In the genomic region with DNA sequence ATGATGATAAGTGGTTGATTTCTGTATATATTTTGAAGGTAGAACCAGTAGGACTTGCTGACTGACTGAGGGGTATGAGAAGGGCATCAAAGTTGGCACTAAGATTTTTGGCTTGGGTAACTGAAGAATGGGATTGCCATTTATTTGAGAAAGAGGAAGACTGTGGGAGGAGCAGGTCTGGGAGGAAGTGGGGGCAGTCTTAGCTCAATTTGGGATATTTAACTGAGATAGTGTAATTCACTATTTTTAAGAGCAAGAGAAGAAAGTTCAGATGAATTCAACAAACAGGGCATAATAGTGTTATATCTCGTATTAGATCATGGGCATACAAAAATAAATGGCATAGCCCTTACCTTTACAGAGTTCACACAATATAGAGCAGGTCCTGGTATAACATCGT, we compare ENCODE assay signal across 14 cellular contexts. TPM values are rescaled to one million over a fixed set of nuclear protein-coding genes. Genes with fewer than 3 reads are reported as not detected.
DNase-seq lines count a peak whose midpoint lies in the region; ATAC-seq, FAIRE-seq and TF ChIP-seq lines count a peak whose summit lies in the region.
"Had no signal": no experiment of that assay in that cellular context is flagged by ENCODE, and none has a peak within 500 bp of the region (broad histone marks: within the 10 kb centered on the region; RNA-seq: fewer than 3 reads in every experiment).

No MANE protein-coding gene starts in this region.

- H4K20me1 ChIP-seq in DND-41 (ENCODE audit: insufficient read depth, low read length) (peaks cover 24% of the 10 kb centered on the region; the same call in 1 of the 2 replicates), keratinocyte (ENCODE audit: control insufficient read depth, extremely low read depth, insufficient read depth, low read length) (no peaks in the 10 kb centered on the region)

- H3K36me3 Mint-ChIP-seq in activated T-helper 17 cell treated with anti-CD3 and anti-CD28 coated beads, Interleukin-2, amount 50 U/mL, for 72 hours (ENCODE audit: low read depth), result peaks cover 35% of the 10 kb centered on the region
- H3K36me3 Mint-ChIP-seq: CD4-positive, alpha-beta memory T cell had no signal

- H3K9me3 ChIP-seq in DND-41 (ENCODE audit: insufficient read depth, low read length, severe bottlenecking) (no peaks in the 10 kb centered on the region), WERI-Rb-1 (ENCODE audit: severe bottlenecking) (no peaks in the 10 kb centered on the region), keratinocyte (ENCODE audit: control insufficient read depth, low read depth, low read length) (no peaks in the 10 kb centered on the region)
- H3K9me3 ChIP-seq: ascending aorta, prostate gland had no signal

- H3K27me3 ChIP-seq in DND-41 (ENCODE audit: insufficient read depth, low read length, poor library complexity) (no peaks in the 10 kb centered on the region), WERI-Rb-1 (ENCODE audit: insufficient read depth, low read depth, severe bottlenecking) (no peaks in the 10 kb centered on the region), keratinocyte (ENCODE audit: control insufficient read depth, extremely low read depth, insufficient read depth, low read length) (no peaks in the 10 kb centered on the region)
- H3K27me3 ChIP-seq: ascending aorta had no signal

- peak overlapping the region; percentile 79 to 91 for H3K4me3 ChIP-seq in DND-41 (ENCODE audit: low read depth in 1 of 2, low read length in 2 of 2)
- H3K4me3 ChIP-seq in Jurkat, Clone E6-1 (ENCODE audit: low read length), result peak overlapping the region; percentile 98
- peak overlapping the region; percentile 75 for H3K4me3 ChIP-seq in WERI-Rb-1 (ENCODE audit: low read depth, low read length)
- H3K4me3 ChIP-seq in keratinocyte (ENCODE audit: control insufficient read depth in 2 of 3, extremely low read depth in 1 of 3, insufficient read depth in 2 of 3, low read depth in 1 of 3, low read length in 3 of 3), result peak overlapping the region in 2 of 3 experiments; percentile 77 to 90
- H3K4me3 ChIP-seq: ascending aorta, prostate gland had no signal

- DNase-seq in DND-41 (no peak), WERI-Rb-1 (no peak), keratinocyte (ENCODE audit: low read depth, low spot score) (no peak), iPS-NIHi11 (ENCODE audit: low spot score) (no peak), inferior parietal cortex (ENCODE audit: extremely low spot score) (no peak)
- no peak for DNase-seq in Jurkat, Clone E6-1 (ENCODE audit: low read depth, low spot score)
- DNase-seq: CD4-positive, alpha-beta memory T cell; hypothalamus; stimulated activated CD4-positive, alpha-beta T cell treated with anti-CD3 and anti-CD28 coated beads, Interleukin-2, amount 100 ng/mL, for 48 hours; stimulated activated naive CD4-positive, alpha-beta T cell had no signal

- peaks cover 68% of the 10 kb centered on the region for H3K79me2 ChIP-seq in DND-41 (ENCODE audit: insufficient read depth, low read length)
- peaks cover 38% of the 10 kb centered on the region for H3K79me2 ChIP-seq in keratinocyte (ENCODE audit: control insufficient read depth, insufficient read depth, low read length)

- H3K4me1 ChIP-seq in DND-41 (ENCODE audit: insufficient read depth, low read length) (peaks cover 48% of the 10 kb centered on the region), keratinocyte (ENCODE audit: control insufficient read depth, extremely low read depth, insufficient read depth, low read length) (peaks cover 20% of the 10 kb centered on the region)
- H3K4me1 ChIP-seq: prostate gland had no signal

- no peak for TF ChIP-seq CTCF in DND-41 (IDR thresholded peaks at IDR 0.05; ENCODE audit: borderline replicate concordance, extremely low read depth, low read length, poor library complexity, severe bottlenecking)
- no peak for TF ChIP-seq CTCF in WERI-Rb-1 (IDR thresholded peaks at IDR 0.05; ENCODE audit: low read depth, low read length)
- TF ChIP-seq CTCF in keratinocyte (optimal IDR thresholded peaks at IDR 0.05 in 1 of 3, IDR thresholded peaks at IDR 0.05 in 1 of 3, conservative IDR thresholded peaks at IDR 0.05 in 1 of 3; ENCODE audit: extremely low read depth in 1 of 3, insufficient read depth in 2 of 3, low read length in 3 of 3), result no peak

- no peaks in the 10 kb centered on the region for H3K9me3 Mint-ChIP-seq in activated T-helper 17 cell treated with anti-CD3 and anti-CD28 coated beads, Interleukin-2, amount 50 U/mL, for 72 hours
- H3K9me3 Mint-ChIP-seq: CD4-positive, alpha-beta memory T cell had no signal

- peak overlapping the region; percentile 81 for H3K9ac ChIP-seq in DND-41 (ENCODE audit: low read depth, low read length)
- no peak overlapping the region for H3K9ac ChIP-seq in keratinocyte (ENCODE audit: control insufficient read depth, extremely low read depth, insufficient read depth, low read length)

- H3K4me1 Mint-ChIP-seq in activated T-helper 17 cell treated with anti-CD3 and anti-CD28 coated beads, Interleukin-2, amount 50 U/mL, for 72 hours, result peaks cover 8% of the 10 kb centered on the region

- H2AFZ ChIP-seq in DND-41 (ENCODE audit: low read depth, low read length) (no peak overlapping the region), keratinocyte (ENCODE audit: control insufficient read depth, low read length) (no peak overlapping the region)

- peak overlapping the region; percentile 89 for H3K4me2 ChIP-seq in DND-41 (ENCODE audit: insufficient read depth, low read length)
- peak overlapping the region; percentile 93 for H3K4me2 ChIP-seq in keratinocyte (ENCODE audit: control insufficient read depth, extremely low read depth, insufficient read depth, low read depth, low read length)

- no peaks in the 10 kb centered on the region for H3K9me1 ChIP-seq in keratinocyte (ENCODE audit: control insufficient read depth, extremely low read depth, insufficient read depth, low read length)

- no peak for FAIRE-seq in keratinocyte (lab: Jason Lieb, UNC)

- dilution Hi-C loops in keratinocyte (cut with MboI; ENCODE audit: extremely low pct_ligation_motif_present, low sequenced_read_pairs), result no loop called here

- peak overlapping the region; percentile 95 for H3K27ac ChIP-seq in DND-41 (ENCODE audit: low read length)
- no peak overlapping the region for H3K27ac ChIP-seq in WERI-Rb-1
- H3K27ac ChIP-seq in keratinocyte (ENCODE audit: control insufficient read depth, insufficient read depth, low read length), result no peak overlapping the region
- H3K27ac ChIP-seq: ascending aorta, prostate gland had no signal

- H3K27ac Mint-ChIP-seq in activated T-helper 17 cell treated with anti-CD3 and anti-CD28 coated beads, Interleukin-2, amount 50 U/mL, for 72 hours, result no peak overlapping the region
- H3K27ac Mint-ChIP-seq: CD4-positive, alpha-beta memory T cell had no signal

- peaks cover 55% of the 10 kb centered on the region for H3K36me3 ChIP-seq in DND-41 (ENCODE audit: insufficient read depth, low read length)
- H3K36me3 ChIP-seq in WERI-Rb-1, result peaks cover 31% of the 10 kb centered on the region
- H3K36me3 ChIP-seq in keratinocyte (ENCODE audit: control insufficient read depth in 2 of 2, extremely low read depth in 1 of 2, insufficient read depth in 2 of 2, low read length in 2 of 2), result peaks cover 0 to 6% of the 10 kb centered on the region in 2 experiments
- H3K36me3 ChIP-seq: ascending aorta, prostate gland had no signal

- no peaks in the 10 kb centered on the region for H3K27me3 Mint-ChIP-seq in activated T-helper 17 cell treated with anti-CD3 and anti-CD28 coated beads, Interleukin-2, amount 50 U/mL, for 72 hours
- H3K27me3 Mint-ChIP-seq: CD4-positive, alpha-beta memory T cell had no signal

- no peak overlapping the region for H3K4me3 Mint-ChIP-seq in activated T-helper 17 cell treated with anti-CD3 and anti-CD28 coated beads, Interleukin-2, amount 50 U/mL, for 72 hours
- H3K4me3 Mint-ChIP-seq: CD4-positive, alpha-beta memory T cell had no signal

- ATAC-seq in DND-41 (ENCODE audit: insufficient read depth, low read depth) (no peak), HG03342 (IDR thresholded peaks at IDR 0.05; ENCODE audit: unreplicated experiment) (no peak)
- ATAC-seq in activated T-helper 17 cell treated with anti-CD3 and anti-CD28 coated beads, Interleukin-2, amount 50 U/mL, for 72 hours (replicated peaks), result no peak

RNA-seq across cellular contexts. Expression of a gene that starts 1.7 kb away (rescaled TPM):
- polyA plus RNA-seq in Jurkat, Clone E6-1 (2012; ENCODE audit: insufficient read depth, insufficient read length), result 138 TPM
- polyA plus RNA-seq in keratinocyte, result 3.3 to 19.7 TPM (median 9.3 TPM) in 3 replicates
- polyA plus RNA-seq in keratinocyte (2011; ENCODE audit: low read depth), result 1.1 TPM
- polyA plus RNA-seq in keratinocyte (2011; cell fraction: cytosol; rRNA removed), result 2.3 and 4.5 TPM in 2 replicates
- polyA plus RNA-seq in keratinocyte (2011; cell fraction: nucleus; rRNA removed), result 9.9 and 10.8 TPM in 2 replicates
- 0.27 and 8.8 TPM in 2 replicates for polyA plus RNA-seq in keratinocyte (2012; ENCODE audit: low replicate concordance)
- 1.7 to 11.2 TPM (median 9.2 TPM) in 3 replicates for polyA minus RNA-seq in keratinocyte
- polyA minus RNA-seq in keratinocyte (2011; cell fraction: cytosol; rRNA and poly(A)+ RNA removed), result 8.4 TPM
- 2.7 and 6.0 TPM in 2 replicates for polyA minus RNA-seq in keratinocyte (2011; cell fraction: nucleus; rRNA and poly(A)+ RNA removed)
- 10 to 100 TPM; 85.7 to 99.5 TPM for total RNA-seq in activated T-helper 17 cell treated with anti-CD3 and anti-CD28 coated beads, Interleukin-2, amount 50 U/mL, for 72 hours
- total RNA-seq: ascending aorta had no signal

RNA-seq across cellular contexts. Expression of a gene that starts 53.9 kb away (rescaled TPM):
- 4.5 TPM for polyA plus RNA-seq in Jurkat, Clone E6-1 (2012; ENCODE audit: insufficient read depth, insufficient read length)
- 0.05 to 0.30 TPM (median 0.13 TPM) in 3 replicates for polyA plus RNA-seq in keratinocyte
- polyA plus RNA-seq in keratinocyte (2011; ENCODE audit: low read depth), result 0.07 TPM
- polyA plus RNA-seq in keratinocyte (2011; cell fraction: cytosol; rRNA removed), result 0.04 and 0.12 TPM in 2 replicates
- polyA plus RNA-seq in keratinocyte (2011; cell fraction: nucleus; rRNA removed), result 0.15 and 0.72 TPM in 2 replicates
- polyA plus RNA-seq in keratinocyte (2012; ENCODE audit: low replicate concordance), result 0.02 and 0.24 TPM in 2 replicates
- polyA minus RNA-seq in keratinocyte, result 0.16 to 0.36 TPM (median 0.16 TPM) in 3 replicates
- polyA minus RNA-seq in keratinocyte (2011; cell fraction: cytosol; rRNA and poly(A)+ RNA removed), result not detected
- polyA minus RNA-seq in keratinocyte (2011; cell fraction: nucleus; rRNA and poly(A)+ RNA removed), result 0.32 and 1.0 TPM in 2 replicates
- 10 to 100 TPM in 1 of 2 donors, 1 to 10 TPM in 1; 3.2 to 19.3 TPM for total RNA-seq in activated T-helper 17 cell treated with anti-CD3 and anti-CD28 coated beads, Interleukin-2, amount 50 U/mL, for 72 hours
